ENCODE assay signal across 16 cellular contexts in the genomic region with DNA sequence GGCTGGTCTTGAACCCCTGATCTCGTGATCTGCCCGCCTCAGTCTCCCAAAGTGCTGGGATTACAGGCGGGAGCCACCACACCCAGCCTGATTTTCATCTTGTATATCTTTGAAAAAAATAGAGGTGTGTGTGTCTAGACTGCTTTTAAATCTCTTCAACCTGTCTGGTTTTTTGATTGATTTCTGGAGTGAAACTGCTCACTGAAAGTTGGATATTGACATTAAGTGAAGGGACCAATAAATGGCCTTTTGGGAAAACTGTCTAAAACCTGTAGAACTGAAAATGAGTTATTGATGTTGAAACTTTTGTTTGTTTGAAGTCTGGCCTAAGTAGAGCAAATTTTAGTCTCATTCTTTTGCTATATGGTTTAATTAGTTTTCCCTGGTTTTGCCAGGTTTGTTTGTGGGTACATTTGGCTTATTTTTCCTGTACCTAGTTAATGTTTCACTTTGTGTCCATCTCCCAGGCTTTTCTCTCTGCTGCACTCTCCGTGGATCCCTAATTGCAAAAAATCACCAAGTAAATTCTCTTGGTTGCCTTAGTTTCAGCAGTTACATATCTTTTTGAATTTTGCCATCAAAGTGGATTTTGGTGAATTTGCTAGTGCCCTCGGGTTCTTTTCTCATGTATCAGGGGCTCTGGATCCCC.
DNase-seq lines count a peak whose midpoint lies in the region; ATAC-seq and TF ChIP-seq lines count a peak whose summit lies in the region.
"Had no signal": no experiment of that assay in that cellular context is flagged by ENCODE, and none has a peak within 500 bp of the region (broad histone marks: within the 10 kb centered on the region; RNA-seq: fewer than 3 reads in every experiment).

No MANE protein-coding gene starts in this region.

- H3F3A ChIP-seq in GM23338 (replicated peaks; ENCODE audit: low read depth) (0 out of 2 replicates have a peak, but pooled peaks cover 3% of the 10 kb centered on the region), neural progenitor cell (ENCODE audit: low read depth) (no peaks in the 10 kb centered on the region)

- TF ChIP-seq CTCF in GM23338 (conservative IDR thresholded peaks at IDR 0.05; ENCODE audit: low read depth in 2 of 2) (no peak), neural progenitor cell (IDR thresholded peaks at IDR 0.05) (no peak), right atrium auricular region (IDR thresholded peaks at IDR 0.05) (no peak)

- no peaks in the 10 kb centered on the region for H3K9me3 Mint-ChIP-seq in activated CD4-positive, alpha-beta T cell treated with anti-CD3 and anti-CD28 coated beads, Interleukin-2, amount 10 ng/mL, durations not matched to agents 24 days and 14 days
- H3K9me3 Mint-ChIP-seq in GM23338 (no peaks in the 10 kb centered on the region), neural progenitor cell (no peaks in the 10 kb centered on the region)

- ATAC-seq in GM23338 (no peak), HG03457 (IDR thresholded peaks at IDR 0.05; ENCODE audit: unreplicated experiment) (no peak)

- H3K27me3 Mint-ChIP-seq in activated CD4-positive, alpha-beta T cell treated with anti-CD3 and anti-CD28 coated beads, Interleukin-2, amount 10 ng/mL, durations not matched to agents 24 days and 14 days: no peaks in the 10 kb centered on the region
- no peaks in the 10 kb centered on the region for H3K27me3 Mint-ChIP-seq in GM23338 (ENCODE audit: insufficient read depth, low read depth, poor library complexity)
- H3K27me3 Mint-ChIP-seq in neural progenitor cell (ENCODE audit: insufficient read depth, low read depth): peaks cover 4% of the 10 kb centered on the region
- H3K27me3 Mint-ChIP-seq: progenitor cell of endocrine pancreas had no signal

- H3K4me1 Mint-ChIP-seq in activated CD4-positive, alpha-beta T cell treated with anti-CD3 and anti-CD28 coated beads, Interleukin-2, amount 10 ng/mL, durations not matched to agents 24 days and 14 days: peaks cover 24% of the 10 kb centered on the region
- H3K4me1 Mint-ChIP-seq in GM23338 (no peaks in the 10 kb centered on the region), neural progenitor cell (peaks cover 22% of the 10 kb centered on the region)

- H3K36me3 ChIP-seq in GM23338 (ENCODE audit: insufficient read depth) (peaks cover 44% of the 10 kb centered on the region), endocrine pancreas (ENCODE audit: control insufficient read depth, insufficient read depth, low read length) (peaks cover 3% of the 10 kb centered on the region), neural progenitor cell (peaks cover 3% of the 10 kb centered on the region), right atrium auricular region (peaks cover 62% of the 10 kb centered on the region)

- H2AFZ ChIP-seq in GM23338 (no peak overlapping the region), neural progenitor cell (replicated peaks) (no peak overlapping the region)

- H4K20me1 ChIP-seq in GM23338 (replicated peaks; ENCODE audit: insufficient read depth): no peaks in the 10 kb centered on the region; the same call in 1 of the 2 replicates
- peaks cover 5% of the 10 kb centered on the region for H4K20me1 ChIP-seq in neural progenitor cell (ENCODE audit: low read depth)

- peak overlapping the region; percentile 3 for H3K4me3 Mint-ChIP-seq in activated CD4-positive, alpha-beta T cell treated with anti-CD3 and anti-CD28 coated beads, Interleukin-2, amount 10 ng/mL, durations not matched to agents 24 days and 14 days
- H3K4me3 Mint-ChIP-seq in GM23338: no peak overlapping the region
- H3K4me3 Mint-ChIP-seq in neural progenitor cell: no peak overlapping the region

- H3K4me1 ChIP-seq in GM23338 (ENCODE audit: insufficient read depth) (no peaks in the 10 kb centered on the region), endocrine pancreas (ENCODE audit: control insufficient read depth, insufficient read depth, low read length) (no peaks in the 10 kb centered on the region), neural progenitor cell (peaks cover 10% of the 10 kb centered on the region), right atrium auricular region (peaks cover 0 to 16% of the 10 kb centered on the region in 2 donors)

- H3K9me2 ChIP-seq in GM23338 (ENCODE audit: insufficient read depth): no peaks in the 10 kb centered on the region

- H3K4me2 ChIP-seq in GM23338: no peak overlapping the region
- no peak overlapping the region for H3K4me2 ChIP-seq in neural progenitor cell

- H3K79me2 ChIP-seq in GM23338 (replicated peaks; ENCODE audit: insufficient read depth): peaks cover 19% of the 10 kb centered on the region
- peaks cover 7% of the 10 kb centered on the region for H3K79me2 ChIP-seq in neural progenitor cell (ENCODE audit: low read depth)

- DNase-seq in activated CD4-positive, alpha-beta T cell treated with anti-CD3 and anti-CD28 coated beads, Interleukin-2, amount 10 ng/mL, durations not matched to agents 24 days and 14 days: no peak
- DNase-seq in activated CD4-positive, alpha-beta T cell treated with anti-CD3 and anti-CD28 coated beads for 4 hours: no peak
- DNase-seq in GM23338 (ENCODE audit: low spot score) (no peak), neural progenitor cell (ENCODE audit: low spot score) (no peak), NCI-H2029 treated with DMSO at 0.1 percent for 48 hours (lab: John Stamatoyannopoulos, UW) (no peak), right atrium auricular region (ENCODE audit: low spot score) (no peak)
- DNase-seq: 8988T; activated CD4-positive, alpha-beta T cell treated with anti-CD3 and anti-CD28 coated beads, Interleukin-2, amount 50 U/mL, for 1 hour; amygdala; C1 segment of cervical spinal cord; DMS79; foreskin melanocyte; NCI-H1092 treated with DMSO at 0.1 percent for 48 hours had no signal

- H3K27me3 ChIP-seq in GM23338 (ENCODE audit: insufficient read depth) (no peaks in the 10 kb centered on the region), endocrine pancreas (ENCODE audit: control insufficient read depth, insufficient read depth, low read length) (no peaks in the 10 kb centered on the region), neural progenitor cell (no peaks in the 10 kb centered on the region), right atrium auricular region (no peaks in the 10 kb centered on the region)

- H3K4me3 ChIP-seq in GM23338: no peak overlapping the region
- no peak overlapping the region for H3K4me3 ChIP-seq in endocrine pancreas (ENCODE audit: control insufficient read depth, insufficient read depth, low read length)
- H3K4me3 ChIP-seq in neural progenitor cell: no peak overlapping the region
- no peak overlapping the region for H3K4me3 ChIP-seq in right atrium auricular region

- peaks cover 62% of the 10 kb centered on the region for H3K36me3 Mint-ChIP-seq in activated CD4-positive, alpha-beta T cell treated with anti-CD3 and anti-CD28 coated beads, Interleukin-2, amount 10 ng/mL, durations not matched to agents 24 days and 14 days (ENCODE audit: low read depth)
- peaks cover 66% of the 10 kb centered on the region for H3K36me3 Mint-ChIP-seq in GM23338 (ENCODE audit: low read depth)
- H3K36me3 Mint-ChIP-seq in neural progenitor cell: peaks cover 49% of the 10 kb centered on the region

- H3K9me3 ChIP-seq in endocrine pancreas (ENCODE audit: control insufficient read depth, low read length): no peaks in the 10 kb centered on the region
- no peaks in the 10 kb centered on the region for H3K9me3 ChIP-seq in neural progenitor cell (ENCODE audit: low read depth)
- H3K9me3 ChIP-seq in right atrium auricular region: no peaks in the 10 kb centered on the region

- H3K27ac Mint-ChIP-seq in activated CD4-positive, alpha-beta T cell treated with anti-CD3 and anti-CD28 coated beads, Interleukin-2, amount 10 ng/mL, durations not matched to agents 24 days and 14 days: peak overlapping the region; percentile 22
- peak overlapping the region; percentile 45; the same call in 1 of the 2 replicates for H3K27ac Mint-ChIP-seq in GM23338
- no peak overlapping the region for H3K27ac Mint-ChIP-seq in neural progenitor cell
- H3K27ac Mint-ChIP-seq: progenitor cell of endocrine pancreas had no signal

- H3K27ac ChIP-seq in GM23338 (ENCODE audit: low read depth) (no peak overlapping the region), neural progenitor cell (peak overlapping the region; percentile 60), right atrium auricular region (no peak overlapping the region)

- intact Hi-C loops in activated CD4-positive, alpha-beta T cell treated with anti-CD3 and anti-CD28 coated beads, Interleukin-2, amount 10 ng/mL, durations not matched to agents 24 days and 14 days (cut with micrococcal nuclease): no loop called here

- peak overlapping the region; percentile 17 for H3K9ac ChIP-seq in endocrine pancreas (ENCODE audit: control insufficient read depth, insufficient read depth, low read length)
- H3K9ac ChIP-seq in neural progenitor cell: no peak overlapping the region

TF ChIP-seq in GM23338, 12 proteins besides CTCF, POLR2A, EP300 and RAD21 (continues in another document):
- TF ChIP-seq STAT1 (IDR thresholded peaks at IDR 0.05; ENCODE audit: unreplicated experiment) (no peak), JUNB (IDR thresholded peaks at IDR 0.05; ENCODE audit: unreplicated experiment) (no peak), EZH2phosphoT487 (IDR thresholded peaks at IDR 0.05; ENCODE audit: unreplicated experiment) (no peak)
- TF ChIP-seq, protein P1, sequence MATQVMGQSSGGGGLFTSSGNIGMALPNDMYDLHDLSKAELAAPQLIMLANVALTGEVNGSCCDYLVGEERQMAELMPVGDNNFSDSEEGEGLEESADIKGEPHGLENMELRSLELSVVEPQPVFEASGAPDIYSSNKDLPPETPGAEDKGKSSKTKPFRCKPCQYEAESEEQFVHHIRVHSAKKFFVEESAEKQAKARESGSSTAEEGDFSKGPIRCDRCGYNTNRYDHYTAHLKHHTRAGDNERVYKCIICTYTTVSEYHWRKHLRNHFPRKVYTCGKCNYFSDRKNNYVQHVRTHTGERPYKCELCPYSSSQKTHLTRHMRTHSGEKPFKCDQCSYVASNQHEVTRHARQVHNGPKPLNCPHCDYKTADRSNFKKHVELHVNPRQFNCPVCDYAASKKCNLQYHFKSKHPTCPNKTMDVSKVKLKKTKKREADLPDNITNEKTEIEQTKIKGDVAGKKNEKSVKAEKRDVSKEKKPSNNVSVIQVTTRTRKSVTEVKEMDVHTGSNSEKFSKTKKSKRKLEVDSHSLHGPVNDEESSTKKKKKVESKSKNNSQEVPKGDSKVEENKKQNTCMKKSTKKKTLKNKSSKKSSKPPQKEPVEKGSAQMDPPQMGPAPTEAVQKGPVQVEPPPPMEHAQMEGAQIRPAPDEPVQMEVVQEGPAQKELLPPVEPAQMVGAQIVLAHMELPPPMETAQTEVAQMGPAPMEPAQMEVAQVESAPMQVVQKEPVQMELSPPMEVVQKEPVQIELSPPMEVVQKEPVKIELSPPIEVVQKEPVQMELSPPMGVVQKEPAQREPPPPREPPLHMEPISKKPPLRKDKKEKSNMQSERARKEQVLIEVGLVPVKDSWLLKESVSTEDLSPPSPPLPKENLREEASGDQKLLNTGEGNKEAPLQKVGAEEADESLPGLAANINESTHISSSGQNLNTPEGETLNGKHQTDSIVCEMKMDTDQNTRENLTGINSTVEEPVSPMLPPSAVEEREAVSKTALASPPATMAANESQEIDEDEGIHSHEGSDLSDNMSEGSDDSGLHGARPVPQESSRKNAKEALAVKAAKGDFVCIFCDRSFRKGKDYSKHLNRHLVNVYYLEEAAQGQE (IDR thresholded peaks at IDR 0.05; ENCODE audit: unreplicated experiment): no peak
